ENCODE assay signal across 26 cellular contexts in genomic region chr9:124929464-124929863, GRCh38. TPM values are rescaled to one million over a fixed set of nuclear protein-coding genes. Genes with fewer than 3 reads are reported as not detected.
DNase-seq lines count a peak whose midpoint lies in the region; ATAC-seq, FAIRE-seq and TF ChIP-seq lines count a peak whose summit lies in the region.
"Had no signal": no experiment of that assay in that cellular context is flagged by ENCODE, and none has a peak within 500 bp of the region (broad histone marks: within the 10 kb centered on the region; RNA-seq: fewer than 3 reads in every experiment).

No MANE protein-coding gene starts in this region.

- no peaks in the 10 kb centered on the region for H3K27me3 ChIP-seq in CD4-positive, alpha-beta T cell (ENCODE audit: control insufficient read depth, insufficient read depth, low read length)
- no peaks in the 10 kb centered on the region for H3K27me3 ChIP-seq in osteoblast (ENCODE audit: insufficient read depth, low read length)
- H3K27me3 ChIP-seq: BE2C; BLaER1 treated with 17β-estradiol and CSF1 and Interleukin-3, amounts not matched to agents 10 nM and 100 nM had no signal

- no peak for ATAC-seq in activated naive CD4-positive, alpha-beta T cell treated with anti-CD3 and anti-CD28 coated beads, Interleukin-2, amount 50 U/mL, for 72 hours
- ATAC-seq in CD4-positive, alpha-beta T cell (ENCODE audit: poor library complexity) = no peak
- ATAC-seq in GM21360 (IDR thresholded peaks at IDR 0.05; ENCODE audit: unreplicated experiment) = no peak
- ATAC-seq: A549, GM12878, GM23338 had no signal

- CTCF ChIA-PET in activated naive CD4-positive, alpha-beta T cell treated with anti-CD3 and anti-CD28 coated beads, Interleukin-2, amount 10 ng/mL, durations not matched to agents 7 days and 5 days (lab: Charles Lee) = no interaction called here
- CTCF ChIA-PET in CD4-positive, alpha-beta T cell (lab: Charles Lee) = interaction anchor here (1.4 kb wide), 1 partner anchor 9 kb away, joined by 3 read pairs; no protein-coding TSS in a partner anchor

- H3K27ac Mint-ChIP-seq in activated naive CD4-positive, alpha-beta T cell treated with anti-CD3 and anti-CD28 coated beads, Interleukin-2, amount 10 ng/mL, durations not matched to agents 7 days and 5 days = peak overlapping the region; percentile 12
- H3K27ac Mint-ChIP-seq in activated naive CD4-positive, alpha-beta T cell treated with anti-CD3 and anti-CD28 coated beads, Interleukin-2, amount 50 U/mL, for 72 hours = no peak overlapping the region
- H3K27ac Mint-ChIP-seq in CD4-positive, alpha-beta T cell = peak overlapping the region; percentile 57
- H3K27ac Mint-ChIP-seq: GM23338, HFFc6 had no signal

- no peak overlapping the region for H2AFZ ChIP-seq in osteoblast (ENCODE audit: low read length)
- H2AFZ ChIP-seq: GM23338 had no signal

- POLR2A ChIA-PET in CD4-positive, alpha-beta T cell (lab: Charles Lee) = interaction anchor here (0.6 to 1.6 kb wide), 6 partner anchors 12 to 392 kb away, joined by 3 to 11 read pairs (median 4); partner anchors contain the start of genes ARPC5L, GOLGA1 and RPL35

- no peaks in the 10 kb centered on the region for H3K27me3 Mint-ChIP-seq in activated naive CD4-positive, alpha-beta T cell treated with anti-CD3 and anti-CD28 coated beads, Interleukin-2, amount 10 ng/mL, durations not matched to agents 7 days and 5 days
- no peaks in the 10 kb centered on the region for H3K27me3 Mint-ChIP-seq in CD4-positive, alpha-beta T cell
- H3K27me3 Mint-ChIP-seq: CD8-positive, alpha-beta memory T cell had no signal

- no peak overlapping the region for H3K4me3 Mint-ChIP-seq in activated naive CD4-positive, alpha-beta T cell treated with anti-CD3 and anti-CD28 coated beads, Interleukin-2, amount 10 ng/mL, durations not matched to agents 7 days and 5 days
- H3K4me3 Mint-ChIP-seq in CD4-positive, alpha-beta T cell = peak overlapping the region; percentile 18
- H3K4me3 Mint-ChIP-seq: CD14-positive monocyte; CD8-positive, alpha-beta memory T cell; GM23338; HFFc6 had no signal

- H3K79me2 ChIP-seq in osteoblast (ENCODE audit: insufficient read depth, low read length) = no peaks in the 10 kb centered on the region

- no peak overlapping the region for H3K27ac ChIP-seq in CD4-positive, alpha-beta T cell (ENCODE audit: low read depth, low read length)
- H3K27ac ChIP-seq in osteoblast (ENCODE audit: low read depth, low read length) = no peak overlapping the region
- H3K27ac ChIP-seq: A549; BLaER1 treated with 17β-estradiol and CSF1 and Interleukin-3, amounts not matched to agents 10 nM and 100 nM had no signal

- no peaks in the 10 kb centered on the region for H3K9me3 Mint-ChIP-seq in activated naive CD4-positive, alpha-beta T cell treated with anti-CD3 and anti-CD28 coated beads, Interleukin-2, amount 10 ng/mL, durations not matched to agents 7 days and 5 days
- H3K9me3 Mint-ChIP-seq in activated naive CD4-positive, alpha-beta T cell treated with anti-CD3 and anti-CD28 coated beads, Interleukin-2, amount 50 U/mL, for 72 hours = no peaks in the 10 kb centered on the region
- H3K9me3 Mint-ChIP-seq in CD4-positive, alpha-beta T cell = no peaks in the 10 kb centered on the region
- H3K9me3 Mint-ChIP-seq: CD14-positive monocyte; CD8-positive, alpha-beta memory T cell; GM23338; HFFc6 had no signal

- intact Hi-C loops in CD4-positive, alpha-beta T cell (cut with DNase I, micrococcal nuclease) = no loop called here

- peaks cover 2% of the 10 kb centered on the region for H3K4me1 ChIP-seq in osteoblast (ENCODE audit: insufficient read depth, low read length)
- H3K4me1 ChIP-seq: A549, BE2C, HAP-1 had no signal

- DNase-seq in activated naive CD4-positive, alpha-beta T cell treated with anti-CD3 and anti-CD28 coated beads, Interleukin-2, amount 10 ng/mL, durations not matched to agents 7 days and 5 days = no peak
- DNase-seq in activated naive CD4-positive, alpha-beta T cell treated with anti-CD3 and anti-CD28 coated beads, Interleukin-2, amount 50 U/mL, for 72 hours (ENCODE audit: low spot score in 2 of 2) = no peak
- DNase-seq in CD4-positive, alpha-beta T cell = no peak
- DNase-seq in H54 (ENCODE audit: insufficient read length, low spot score) (no peak), osteoblast (ENCODE audit: insufficient read length, low spot score, missing footprints) (no peak), T1000 (lab: John Stamatoyannopoulos, UW) (no peak)
- peak; percentile 1 for DNase-seq in central memory CD4-positive, alpha-beta T cell
- DNase-seq: 8988T; ACHN; AML-193; BE2C; CD8-positive, alpha-beta memory T cell; DMS 273 treated with DMSO at 0.1 percent for 48 hours; DMS79; EL; GDM1; HFFc6 had no signal

- H3K4me2 ChIP-seq in osteoblast (ENCODE audit: insufficient read depth, low read length) = no peak overlapping the region
- H3K4me2 ChIP-seq: A549, GM23338 had no signal

- H3K4me1 Mint-ChIP-seq in activated naive CD4-positive, alpha-beta T cell treated with anti-CD3 and anti-CD28 coated beads, Interleukin-2, amount 10 ng/mL, durations not matched to agents 7 days and 5 days = peaks cover 4% of the 10 kb centered on the region
- peaks cover 16% of the 10 kb centered on the region for H3K4me1 Mint-ChIP-seq in CD4-positive, alpha-beta T cell (ENCODE audit: low read depth)
- H3K4me1 Mint-ChIP-seq: GM23338 had no signal

- H3K4me3 ChIP-seq in osteoblast (ENCODE audit: insufficient read depth, low read length) = no peak overlapping the region
- H3K4me3 ChIP-seq: A549; BLaER1 treated with 17β-estradiol and CSF1 and Interleukin-3, amounts not matched to agents 10 nM and 100 nM; GM12878; GM23338; HAP-1 had no signal

- no peak for TF ChIP-seq POLR2A in H54 (IDR thresholded peaks at IDR 0.05; ENCODE audit: low read depth, low read length)

- no peaks in the 10 kb centered on the region for H3K9me3 ChIP-seq in CD4-positive, alpha-beta T cell (ENCODE audit: control insufficient read depth, low read length)
- H3K9me3 ChIP-seq in osteoblast (ENCODE audit: low read depth, low read length) = no peaks in the 10 kb centered on the region
- H3K9me3 ChIP-seq: A549; BE2C; BLaER1 treated with 17β-estradiol and CSF1 and Interleukin-3, amounts not matched to agents 10 nM and 100 nM; HAP-1 had no signal

- peaks cover 44% of the 10 kb centered on the region for H3K36me3 Mint-ChIP-seq in activated naive CD4-positive, alpha-beta T cell treated with anti-CD3 and anti-CD28 coated beads, Interleukin-2, amount 10 ng/mL, durations not matched to agents 7 days and 5 days
- H3K36me3 Mint-ChIP-seq in activated naive CD4-positive, alpha-beta T cell treated with anti-CD3 and anti-CD28 coated beads, Interleukin-2, amount 50 U/mL, for 72 hours = peaks cover 29 to 35% of the 10 kb centered on the region in 2 donors
- H3K36me3 Mint-ChIP-seq in CD4-positive, alpha-beta T cell (ENCODE audit: low read depth) = peaks cover 87% of the 10 kb centered on the region

- peak; percentile 74 for FAIRE-seq in H54 (lab: Jason Lieb, UNC)
- FAIRE-seq: A549, D721Med, GM12878, GM18507 had no signal

- H4K20me1 ChIP-seq in osteoblast (ENCODE audit: insufficient read depth, low read length) = no peaks in the 10 kb centered on the region
- H4K20me1 ChIP-seq: BLaER1 treated with 17β-estradiol and CSF1 and Interleukin-3, amounts not matched to agents 10 nM and 100 nM had no signal

- no peak for TF ChIP-seq CTCF in CD4-positive, alpha-beta T cell (IDR thresholded peaks at IDR 0.05)
- TF ChIP-seq CTCF in osteoblast (IDR thresholded peaks at IDR 0.05; ENCODE audit: extremely low read depth, low read depth, low read length) = no peak

- peaks cover 43% of the 10 kb centered on the region for H3K36me3 ChIP-seq in osteoblast (ENCODE audit: insufficient read depth, low read length)

RNA-seq across cellular contexts. Expression of gene GOLGA1, which starts 11.4 kb away (rescaled TPM):
- 10 to 100 TPM; 22.5 to 22.7 TPM for total RNA-seq in activated naive CD4-positive, alpha-beta T cell treated with anti-CD3 and anti-CD28 coated beads, Interleukin-2, amount 50 U/mL, for 72 hours
- total RNA-seq in CD4-positive, alpha-beta T cell = 10 to 100 TPM; 12.9 to 22.2 TPM
- total RNA-seq in osteoblast = 13.4 and 15.6 TPM in 2 replicates

Comparison
In these comparisons a context has a peak if more than half of its experiments do, and no peak if none do; other contexts are left out.
1. H3K27ac Mint-ChIP-seq: peak in activated naive CD4-positive, alpha-beta T cell treated with anti-CD3 and anti-CD28 coated beads, Interleukin-2, amount 10 ng/mL, durations not matched to agents 7 days and 5 days (single experiment) and CD4-positive, alpha-beta T cell (single experiment); none in activated naive CD4-positive, alpha-beta T cell treated with anti-CD3 and anti-CD28 coated beads, Interleukin-2, amount 50 U/mL, for 72 hours (0 of 2).